In genomic region chr12:122067966-122068365, GRCh38 we compare ENCODE assay signal across 1 cellular context.
TF ChIP-seq lines count a peak whose summit lies in the region.

No MANE protein-coding gene starts in this region.

TF ChIP-seq in GM12878, 131 proteins besides CTCF, POLR2A, EP300 and RAD21 (continued from another document and continues in another):
- TF ChIP-seq E4F1 (IDR thresholded peaks at IDR 0.05; ENCODE audit: borderline replicate concordance, partially characterized antibody) (no peak), STAT3 (IDR thresholded peaks at IDR 0.05; ENCODE audit: low read depth, low read length) (no peak), ZNF622 (IDR thresholded peaks at IDR 0.05) (no peak), NRF1 (conservative IDR thresholded peaks at IDR 0.05; ENCODE audit: low read depth, low read length) (no peak), HSF1 (IDR thresholded peaks at IDR 0.05; ENCODE audit: low read depth, low read length) (no peak), SKIL (IDR thresholded peaks at IDR 0.05; ENCODE audit: low read depth, poor library complexity, severe bottlenecking) (peak; percentile 82), RUNX3 (IDR thresholded peaks at IDR 0.05; ENCODE audit: low read length) (peak; percentile 63), IRF3 (IDR thresholded peaks at IDR 0.05) (no peak), CBX3 (IDR thresholded peaks at IDR 0.05; ENCODE audit: borderline replicate concordance, low read depth) (no peak), E2F4 (IDR thresholded peaks at IDR 0.05; ENCODE audit: low read depth, low read length) (no peak), EGR1 (IDR thresholded peaks at IDR 0.05; ENCODE audit: borderline replicate concordance in 1 of 2, low read depth in 2 of 2, low read length in 2 of 2) (no peak), HDAC6 (IDR thresholded peaks at IDR 0.05; ENCODE audit: unreplicated experiment) (no peak), SMAD5 (IDR thresholded peaks at IDR 0.05; ENCODE audit: low read depth) (no peak), IRF4 (IDR thresholded peaks at IDR 0.05; ENCODE audit: low read depth, low read length) (peak; percentile 22; the same call in 1 of the 2 replicates), ZBTB4 (CRISPR knock-in tag; IDR thresholded peaks at IDR 0.05) (no peak), USF1 (IDR thresholded peaks at IDR 0.05; ENCODE audit: borderline replicate concordance, extremely low read length, insufficient read depth, low read depth, low read length) (peak; percentile 14), PKNOX1 (IDR thresholded peaks at IDR 0.05) (peak; percentile 12; the same call in 1 of the 2 replicates), MYC (IDR thresholded peaks at IDR 0.05; ENCODE audit: insufficient read depth, insufficient read length, insufficient replicate concordance, low read length, severe bottlenecking) (no peak), ZBED1 (IDR thresholded peaks at IDR 0.05; ENCODE audit: borderline replicate concordance) (no peak), POLR2AphosphoS2 (IDR thresholded peaks at IDR 0.05; ENCODE audit: low read depth, low read length) (no peak), POLR2AphosphoS5 (IDR thresholded peaks at IDR 0.05; ENCODE audit: low read length) (no peak), CHD4 (IDR thresholded peaks at IDR 0.05) (no peak), TCF7 (IDR thresholded peaks at IDR 0.05; ENCODE audit: borderline replicate concordance) (no peak), SREBF1 (IDR thresholded peaks at IDR 0.05; ENCODE audit: low read length) (no peak), HDGF (IDR thresholded peaks at IDR 0.05) (no peak), EZH2 (IDR thresholded peaks at IDR 0.05; ENCODE audit: borderline replicate concordance, control insufficient read depth, low read depth, low read length) (no peak), SRF (IDR thresholded peaks at IDR 0.05; ENCODE audit: low read depth in 2 of 2, low read length in 2 of 2) (no peak), SREBF2 (IDR thresholded peaks at IDR 0.05; ENCODE audit: low read length) (no peak), MXI1 (IDR thresholded peaks at IDR 0.05; ENCODE audit: low read depth, low read length) (peak; percentile 84), FOXK2 (IDR thresholded peaks at IDR 0.05) (peak; percentile 62), ZNF207 (IDR thresholded peaks at IDR 0.05; ENCODE audit: borderline replicate concordance) (no peak), GATAD2B (conservative IDR thresholded peaks at IDR 0.05; ENCODE audit: low read depth) (no peak), ZNF592 (IDR thresholded peaks at IDR 0.05) (no peak), MYB (IDR thresholded peaks at IDR 0.05; ENCODE audit: borderline replicate concordance, low read depth, low read length) (no peak), WRNIP1 (IDR thresholded peaks at IDR 0.05; ENCODE audit: borderline replicate concordance, low read depth, low read length) (no peak), ELK1 (IDR thresholded peaks at IDR 0.05; ENCODE audit: low read depth, low read length) (0 out of 2 replicates have a peak, but pooled peaks have one; percentile 28), STAT1 (conservative IDR thresholded peaks at IDR 0.05) (no peak), SUZ12 (IDR thresholded peaks at IDR 0.05; ENCODE audit: unreplicated experiment) (no peak), RB1 (IDR thresholded peaks at IDR 0.05; ENCODE audit: borderline replicate concordance) (no peak), CREM (IDR thresholded peaks at IDR 0.05; ENCODE audit: low read depth) (0 out of 2 replicates have a peak, but pooled peaks have one; percentile 22), SIX5 (IDR thresholded peaks at IDR 0.05; ENCODE audit: low read depth, low read length, severe bottlenecking) (no peak), CREB1 (IDR thresholded peaks at IDR 0.05; ENCODE audit: low read depth) (no peak), ZZZ3 (IDR thresholded peaks at IDR 0.05; ENCODE audit: control insufficient read depth, insufficient read length, low read depth) (no peak), BHLHE40 (IDR thresholded peaks at IDR 0.05; ENCODE audit: borderline replicate concordance in 1 of 2, low read depth in 2 of 2, low read length in 1 of 2) (peak; percentile 47 to 53; a peak in 2 of 4 replicates), CBX5 (IDR thresholded peaks at IDR 0.05; ENCODE audit: low read depth) (no peak), IKZF2 (IDR thresholded peaks at IDR 0.05) (0 out of 4 replicates have a peak, but pooled peaks of 1 of the 2 experiments have one; percentile 12), ZSCAN29 (IDR thresholded peaks at IDR 0.05) (no peak)
